In the genomic region with DNA sequence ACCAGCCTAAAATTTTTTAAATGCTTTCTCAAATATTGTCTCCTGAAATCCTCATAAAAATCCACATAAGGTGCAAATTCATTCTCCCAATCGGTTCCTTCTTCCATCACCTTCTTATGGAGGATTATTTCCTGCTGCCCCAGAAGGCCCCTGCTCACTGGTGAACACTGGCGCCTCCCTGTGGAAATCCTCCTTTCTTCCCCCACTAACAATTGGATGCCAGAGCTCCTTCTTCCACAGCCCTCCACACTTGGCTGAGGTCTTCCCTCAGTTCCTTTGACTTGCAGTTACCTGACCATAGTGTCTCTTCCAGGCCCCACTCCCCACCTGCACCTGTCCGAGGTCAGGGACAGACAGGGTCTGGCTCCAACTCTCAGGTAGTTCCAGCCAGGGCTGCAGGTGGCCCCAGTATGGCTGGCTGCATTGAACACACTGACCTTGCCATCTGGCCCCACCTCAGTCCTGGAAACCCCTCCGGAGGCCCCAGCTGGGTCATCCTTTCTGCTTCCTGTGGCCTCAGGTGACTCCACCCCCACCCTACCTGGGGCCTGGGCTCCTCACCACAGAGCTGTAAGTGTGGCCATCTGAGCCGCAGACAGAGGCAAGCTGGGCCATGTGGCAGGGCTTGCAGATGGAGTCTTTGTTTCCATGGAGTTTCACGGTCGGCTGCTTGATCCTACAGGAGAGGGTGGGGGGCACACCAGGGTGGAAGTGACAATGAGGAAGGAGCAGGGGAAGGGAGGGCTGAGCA, we compare ENCODE assay signal across 10 cellular contexts. TPM values are rescaled to one million over a fixed set of nuclear protein-coding genes. Genes with fewer than 3 reads are reported as not detected.
DNase-seq lines count a peak whose midpoint lies in the region; ATAC-seq and TF ChIP-seq lines count a peak whose summit lies in the region.
"Had no signal": no experiment of that assay in that cellular context is flagged by ENCODE, and none has a peak within 500 bp of the region (broad histone marks: within the 10 kb centered on the region; RNA-seq: fewer than 3 reads in every experiment).

No MANE protein-coding gene starts in this region.

- H2AK5ac ChIP-seq in neuronal stem cell (ENCODE audit: low read depth, low read length), result peak overlapping the region; percentile 99

- H2AFZ ChIP-seq in neuronal stem cell (ENCODE audit: low read length), result peak overlapping the region; percentile 86

- H2BK15ac ChIP-seq in neuronal stem cell (ENCODE audit: low read length), result peak overlapping the region; percentile 63

- H3K4me2 ChIP-seq in neuronal stem cell (ENCODE audit: insufficient read depth, low read length, poor library complexity, severe bottlenecking), result no peak overlapping the region

- no peaks in the 10 kb centered on the region for H3K9me3 Mint-ChIP-seq in activated CD4-positive, alpha-beta T cell treated with anti-CD3 and anti-CD28 coated beads for 36 hours (ENCODE audit: low read depth)

- H3K4me3 ChIP-seq in astrocyte of the cerebellum (ENCODE audit: low read depth, low read length) (no peak overlapping the region), neuronal stem cell (ENCODE audit: low read length in 2 of 2) (no peak overlapping the region), body of pancreas (no peak overlapping the region)

- H4K91ac ChIP-seq in neuronal stem cell (ENCODE audit: low read depth, low read length, poor library complexity), result no peak overlapping the region

- H3K27ac ChIP-seq in KOPT-K1 (ENCODE audit: low read depth, low read length, poor library complexity, severe bottlenecking), result peak overlapping the region; percentile 39
- H3K27ac ChIP-seq in neuronal stem cell (replicated peaks; ENCODE audit: low read length), result no peak overlapping the region
- H3K27ac ChIP-seq in body of pancreas, result no peak overlapping the region
- H3K27ac ChIP-seq: epithelial cell of prostate had no signal

- peaks cover 12 to 13% of the 10 kb centered on the region in 2 donors for H3K4me1 ChIP-seq in neuronal stem cell (ENCODE audit: control insufficient read depth in 2 of 2, insufficient read depth in 1 of 2, low read depth in 1 of 2, low read length in 2 of 2)
- peaks cover 18% of the 10 kb centered on the region for H3K4me1 ChIP-seq in body of pancreas

- H2BK120ac ChIP-seq in neuronal stem cell (ENCODE audit: low read depth, low read length), result peak overlapping the region; percentile 64

- no peak overlapping the region for H2BK5ac ChIP-seq in neuronal stem cell (ENCODE audit: low read length)

- H3K23ac ChIP-seq in neuronal stem cell (ENCODE audit: low read depth, low read length, poor library complexity), result peak overlapping the region; percentile 43

- no peaks in the 10 kb centered on the region for H3K27me3 Mint-ChIP-seq in activated CD4-positive, alpha-beta T cell treated with anti-CD3 and anti-CD28 coated beads for 36 hours

- peak overlapping the region; percentile 91 for H3K4ac ChIP-seq in neuronal stem cell (ENCODE audit: low read length)

- WGBS in neuronal stem cell (ENCODE audit: extremely low coverage in 2 of 2, insufficient read length in 2 of 2, insufficient replicate concordance in 1 of 2), 2 donors, result no CpG with 5 or more reads among the region's 7 CpGs
- 88 to 91% methylated on average over 3 to 6 of the region's 7 CpGs for WGBS in body of pancreas, 2 donors

- TF ChIP-seq CTCF in astrocyte of the cerebellum (IDR thresholded peaks at IDR 0.05; ENCODE audit: low read depth, low read length, missing control alignments), result peak; percentile 17
- no peak for TF ChIP-seq CTCF in body of pancreas (IDR thresholded peaks at IDR 0.05)

- H3K9ac ChIP-seq in neuronal stem cell (ENCODE audit: low read depth, low read length, poor library complexity), result peak overlapping the region; percentile 50

- CTCF ChIA-PET in activated CD4-positive, alpha-beta T cell treated with anti-CD3 and anti-CD28 coated beads for 36 hours (lab: Charles Lee), result interaction anchor here (0.7 to 13.6 kb wide), 6 partner anchors 9 to 154 kb away, joined by 3 to 89 read pairs (median 4); no protein-coding TSS in a partner anchor

- H3K27me3 ChIP-seq in neuronal stem cell (ENCODE audit: control insufficient read depth in 3 of 3, insufficient read depth in 3 of 3, low read depth in 1 of 3, low read length in 3 of 3) (peaks cover 0 to 15% (median 2%) of the 10 kb centered on the region in 3 experiments), body of pancreas (no peaks in the 10 kb centered on the region)

- H3K36me3 Mint-ChIP-seq in activated CD4-positive, alpha-beta T cell treated with anti-CD3 and anti-CD28 coated beads for 36 hours (ENCODE audit: low read depth), result peaks cover 59% of the 10 kb centered on the region

- H3K4me3 Mint-ChIP-seq in activated CD4-positive, alpha-beta T cell treated with anti-CD3 and anti-CD28 coated beads for 36 hours, result no peak overlapping the region

- POLR2A ChIA-PET in activated CD4-positive, alpha-beta T cell treated with anti-CD3 and anti-CD28 coated beads for 36 hours (lab: Charles Lee), result interaction anchor here (0.7 kb wide), 1 partner anchor 13 kb away, joined by 5 read pairs; no protein-coding TSS in a partner anchor

- no peak overlapping the region for H2BK12ac ChIP-seq in neuronal stem cell (ENCODE audit: low read length)

- peak overlapping the region; percentile 72 for H3K14ac ChIP-seq in neuronal stem cell (ENCODE audit: low read length)

- ATAC-seq in activated CD4-positive, alpha-beta T cell treated with anti-CD3 and anti-CD28 coated beads for 36 hours, result no peak
- ATAC-seq in HG03378 (IDR thresholded peaks at IDR 0.05; ENCODE audit: unreplicated experiment) (no peak), GM18861 (IDR thresholded peaks at IDR 0.05; ENCODE audit: unreplicated experiment) (no peak), body of pancreas (no peak)

- H3K9me3 ChIP-seq in KOPT-K1 (ENCODE audit: insufficient read depth, low read length, poor library complexity, severe bottlenecking), result no peaks in the 10 kb centered on the region
- peaks cover 0 to 6% of the 10 kb centered on the region in 2 donors for H3K9me3 ChIP-seq in neuronal stem cell (replicated peaks in 1 of 2; ENCODE audit: control insufficient read depth in 2 of 2, insufficient read depth in 1 of 2, low read depth in 1 of 2, low read length in 2 of 2)
- H3K9me3 ChIP-seq in body of pancreas, result no peaks in the 10 kb centered on the region

- H3K36me3 ChIP-seq in KOPT-K1 (ENCODE audit: insufficient read depth, low read length), result no peaks in the 10 kb centered on the region
- H3K36me3 ChIP-seq in neuronal stem cell (replicated peaks in 1 of 2; ENCODE audit: control insufficient read depth in 2 of 2, insufficient read depth in 2 of 2, low read length in 2 of 2), result no peaks in the 10 kb centered on the region
- H3K36me3 ChIP-seq in body of pancreas (replicated peaks in 1 of 2; ENCODE audit: insufficient read depth in 1 of 2, low read depth in 2 of 2), result no peaks in the 10 kb centered on the region

- TF ChIP-seq POLR2A in body of pancreas (IDR thresholded peaks at IDR 0.05), result no peak

- H3K18ac ChIP-seq in neuronal stem cell (ENCODE audit: low read length), result peak overlapping the region; percentile 73

- peak overlapping the region; percentile 85 for H3K27ac Mint-ChIP-seq in activated CD4-positive, alpha-beta T cell treated with anti-CD3 and anti-CD28 coated beads for 36 hours

- no peaks in the 10 kb centered on the region for H3K79me1 ChIP-seq in neuronal stem cell (ENCODE audit: low read depth, low read length)

- H4K8ac ChIP-seq in neuronal stem cell (ENCODE audit: low read depth, low read length), result no peak overlapping the region

- intact Hi-C loops in activated CD4-positive, alpha-beta T cell treated with anti-CD3 and anti-CD28 coated beads for 36 hours (cut with DNase I, micrococcal nuclease), result no loop called here
- intact Hi-C loops in body of pancreas (cut with DNase I), result no loop called here

- in situ Hi-C loops in astrocyte of the cerebellum (cut with HindIII; ENCODE audit: low sequenced_read_pairs), result no loop called here

- DNase-seq in activated CD4-positive, alpha-beta T cell treated with anti-CD3 and anti-CD28 coated beads for 36 hours, result peak; percentile 50
- no peak for DNase-seq in activated CD4-positive, alpha-beta T cell treated with anti-CD3 and anti-CD28 coated beads for 48 hours
- DNase-seq in astrocyte of the cerebellum (ENCODE audit: low read depth) (no peak), neuronal stem cell (ENCODE audit: low spot score) (no peak), body of pancreas (no peak)
- DNase-seq: activated CD4-positive, alpha-beta T cell treated with anti-CD3 and anti-CD28 coated beads for 4 hours had no signal

- H3K4me1 Mint-ChIP-seq in activated CD4-positive, alpha-beta T cell treated with anti-CD3 and anti-CD28 coated beads for 36 hours, result peaks cover 36% of the 10 kb centered on the region

RNA-seq across cellular contexts. Expression of a gene that starts 18.4 kb away (rescaled TPM):
- total RNA-seq in activated CD4-positive, alpha-beta T cell treated with anti-CD3 and anti-CD28 coated beads for 36 hours, result 100 to 1,000 TPM; 158 to 165 TPM
- polyA plus RNA-seq in neuronal stem cell (2013, experiment 1 of 2), result 1.0 TPM
- polyA plus RNA-seq in neuronal stem cell (2013, experiment 2 of 2), result 1.0 TPM
- 1 to 10 TPM; 2.0 to 7.3 TPM for total RNA-seq in body of pancreas

Comparison
In these comparisons a context has a peak if more than half of its experiments do, and no peak if none do; other contexts are left out.
1. RNA of a gene that starts 18.4 kb away (total RNA-seq): 158 to 165 TPM in activated CD4-positive, alpha-beta T cell treated with anti-CD3 and anti-CD28 coated beads for 36 hours; 2.0 to 7.3 TPM in body of pancreas; every median in the first group is over 10 times any median in the second.